In genomic region chr10:69958232-69958902, GRCh38 we compare ENCODE assay signal across 8 cellular contexts.
DNase-seq lines count a peak whose midpoint lies in the region; ATAC-seq, FAIRE-seq and TF ChIP-seq lines count a peak whose summit lies in the region.

No MANE protein-coding gene starts in this region.

- H3K9me3 ChIP-seq in A549, result no peaks in the 10 kb centered on the region
- no peaks in the 10 kb centered on the region for H3K9me3 ChIP-seq in lower lobe of right lung

- H3K4me1 ChIP-seq in A549 (no peaks in the 10 kb centered on the region), lower lobe of right lung (peaks cover 14% of the 10 kb centered on the region)

- no peak for TF ChIP-seq EP300 in A549 (IDR thresholded peaks at IDR 0.05)

- TF ChIP-seq CTCF in A549 (IDR thresholded peaks at IDR 0.05), result peak; percentile 69
- TF ChIP-seq CTCF in choroid plexus epithelial cell (conservative IDR thresholded peaks at IDR 0.05; ENCODE audit: low read depth, low read length), result peak; percentile 92
- TF ChIP-seq CTCF in lower lobe of right lung (IDR thresholded peaks at IDR 0.05), result peak; percentile 75

- POLR2A ChIA-PET in A549 (lab: Yijun Ruan, JAX), result interaction anchor here (0.6 kb wide), 1 partner anchor 188 kb away, joined by 3 read pairs; the partner anchor contains the start of gene TYSND1

- H3K4me3 ChIP-seq in A549 (no peak overlapping the region), choroid plexus epithelial cell (ENCODE audit: low read depth, low read length) (no peak overlapping the region), lower lobe of right lung (no peak overlapping the region)

- DNase-seq in A549 (ENCODE audit: low read depth in 1 of 2, low spot score in 1 of 2), result peak; percentile 61 to 82
- peak; percentile 24 for DNase-seq in GDM1 (lab: John Stamatoyannopoulos, UW)
- peak; percentile 66 for DNase-seq in OCI-M1 (lab: John Stamatoyannopoulos, UW)
- peak; percentile 76 for DNase-seq in choroid plexus epithelial cell (ENCODE audit: low read depth)
- DNase-seq in lower lobe of right lung, result no peak

- TF ChIP-seq RAD21 in A549 (conservative IDR thresholded peaks at IDR 0.05 in 1 of 2, IDR thresholded peaks at IDR 0.05 in 1 of 2), result peak; percentile 47 to 71; a peak in 4 of 5 replicates

- H3K27me3 ChIP-seq in lower lobe of right lung (ENCODE audit: low read depth), result no peaks in the 10 kb centered on the region

- intact Hi-C loops in lower lobe of right lung (cut with DNase I), result no loop called here

- 18% methylated on average over 1 of the region's 1 CpG for WGBS in A549 (ENCODE audit: missing lambda C conversion rate)

- H3K36me3 ChIP-seq in lower lobe of right lung, result no peaks in the 10 kb centered on the region

- peak; percentile 47 to 87; a peak in 5 of 6 replicates for ATAC-seq in A549
- peak; percentile 41 for ATAC-seq in HG03521 (IDR thresholded peaks at IDR 0.05; ENCODE audit: unreplicated experiment)
- ATAC-seq in lower lobe of right lung, result peak; percentile 64 to 70
- no peak for ATAC-seq in GM18907 (IDR thresholded peaks at IDR 0.05; ENCODE audit: unreplicated experiment)
- ATAC-seq in HG02981 (IDR thresholded peaks at IDR 0.05; ENCODE audit: unreplicated experiment), result no peak

- H3K27ac ChIP-seq in A549 (no peak overlapping the region), lower lobe of right lung (no peak overlapping the region)

- no peak overlapping the region for H3K4me2 ChIP-seq in A549

- CTCF ChIA-PET in A549 (lab: Yijun Ruan, JAX), result interaction anchor here (0.6 to 3.4 kb wide), 77 partner anchors 9 to 466 kb away, joined by 3 to 28 read pairs (median 4); partner anchors contain the start of gene MACROH2A2

- no peak for FAIRE-seq in A549 (lab: Jason Lieb, UNC)

- no peak for TF ChIP-seq POLR2A in A549 (IDR thresholded peaks at IDR 0.05; ENCODE audit: low read length)

TF ChIP-seq in A549, 52 proteins besides CTCF, POLR2A, EP300 and RAD21:
- TF ChIP-seq SMC3 (IDR thresholded peaks at IDR 0.05) (peak; percentile 44; the same call in 2 of the 3 replicates), NFE2L2 (conservative IDR thresholded peaks at IDR 0.05; ENCODE audit: low read length) (no peak)

Comparison
In these comparisons a context has a peak if more than half of its experiments do, and no peak if none do; other contexts are left out.
1. ATAC-seq: peak in A549 (2 of 2), HG03521 (single experiment) and lower lobe of right lung (2 of 2); none in GM18907 (single experiment) and HG02981 (single experiment).
2. Peak in every context shown above with its lines, with median percentiles within 50 percentile points of each other: CTCF ChIP-seq.